ENCODE assay signal across 24 cellular contexts in genomic region chr20:2806351-2806701, GRCh38. TPM values are rescaled to one million over a fixed set of nuclear protein-coding genes. Genes with fewer than 3 reads are reported as not detected.
DNase-seq lines count a peak whose midpoint lies in the region; ATAC-seq, FAIRE-seq and TF ChIP-seq lines count a peak whose summit lies in the region.
"Had no signal": no experiment of that assay in that cellular context is flagged by ENCODE, and none has a peak within 500 bp of the region (broad histone marks: within the 10 kb centered on the region; RNA-seq: fewer than 3 reads in every experiment).

No MANE protein-coding gene starts in this region.

- H3K27ac ChIP-seq in liver (ENCODE audit: low read depth in 1 of 2, low read length in 2 of 2) (no peak overlapping the region), small intestine (ENCODE audit: low read depth in 1 of 2, low read length in 1 of 2) (no peak overlapping the region)
- H3K27ac ChIP-seq: 22Rv1, BLaER1, HL-60, RWPE1 had no signal

- H3K9me3 Mint-ChIP-seq in activated CD4-positive, alpha-beta memory T cell treated with anti-CD3 and anti-CD28 coated beads, Interleukin-2, amount 10 ng/mL, durations not matched to agents 7 days and 5 days = no peaks in the 10 kb centered on the region
- H3K9me3 Mint-ChIP-seq in activated CD4-positive, alpha-beta memory T cell treated with anti-CD3 and anti-CD28 coated beads for 36 hours = no peaks in the 10 kb centered on the region

- no peak for TF ChIP-seq CTCF in liver (IDR thresholded peaks at IDR 0.05; ENCODE audit: low read depth, low read length, missing input control)

- H3K27ac Mint-ChIP-seq in activated CD4-positive, alpha-beta memory T cell treated with anti-CD3 and anti-CD28 coated beads, Interleukin-2, amount 10 ng/mL, durations not matched to agents 7 days and 5 days = no peak overlapping the region
- H3K27ac Mint-ChIP-seq in activated CD4-positive, alpha-beta memory T cell treated with anti-CD3 and anti-CD28 coated beads for 36 hours = no peak overlapping the region
- no peak overlapping the region for H3K27ac Mint-ChIP-seq in T-helper 17 cell
- H3K27ac Mint-ChIP-seq: CD8-positive, alpha-beta memory T cell had no signal

- no peak overlapping the region for H3K9ac ChIP-seq in liver (ENCODE audit: low read depth in 1 of 2, low read length in 2 of 2)
- H3K9ac ChIP-seq: BLaER1 had no signal

- H3K27me3 ChIP-seq in liver (ENCODE audit: control insufficient read depth in 4 of 4, insufficient read depth in 4 of 4, low read length in 3 of 4) (peaks cover 4 to 16% (median 8%) of the 10 kb centered on the region in 4 donors), small intestine (ENCODE audit: control insufficient read depth in 2 of 2, insufficient read depth in 2 of 2, low read length in 2 of 2) (peaks cover 4 to 29% of the 10 kb centered on the region in 2 donors)

- peaks cover 59% of the 10 kb centered on the region for H3K27me3 Mint-ChIP-seq in activated CD4-positive, alpha-beta memory T cell treated with anti-CD3 and anti-CD28 coated beads, Interleukin-2, amount 10 ng/mL, durations not matched to agents 7 days and 5 days
- H3K27me3 Mint-ChIP-seq in activated CD4-positive, alpha-beta memory T cell treated with anti-CD3 and anti-CD28 coated beads for 36 hours = peaks cover 59% of the 10 kb centered on the region
- peaks cover 62% of the 10 kb centered on the region for H3K27me3 Mint-ChIP-seq in T-helper 17 cell

- 32% methylated on average over 4 of the region's 4 CpGs for WGBS in liver
- WGBS in small intestine, 3 donors = 5 to 37% (median 15%) methylated on average over 4 of the region's 4 CpGs

- peaks cover 0 to 7% (median 5%) of the 10 kb centered on the region in 4 donors for H3K4me1 ChIP-seq in liver (ENCODE audit: control insufficient read depth in 4 of 4, insufficient read depth in 4 of 4, low read length in 3 of 4)
- no peaks in the 10 kb centered on the region for H3K4me1 ChIP-seq in small intestine (ENCODE audit: control insufficient read depth in 2 of 2, insufficient read depth in 1 of 2, low read depth in 1 of 2, low read length in 1 of 2)

- DNase-seq in activated CD4-positive, alpha-beta memory T cell treated with anti-CD3 and anti-CD28 coated beads, Interleukin-2, amount 10 ng/mL, durations not matched to agents 7 days and 5 days = peak; percentile 13
- DNase-seq in activated CD4-positive, alpha-beta memory T cell treated with anti-CD3 and anti-CD28 coated beads for 36 hours = no peak
- DNase-seq in T-helper 17 cell (no peak), small intestine (peak; percentile 37), C1 segment of cervical spinal cord (lab: John Stamatoyannopoulos, UW) (no peak), DMS53 (lab: John Stamatoyannopoulos, UW) (no peak), cerebellum (ENCODE audit: low spot score) (no peak)
- DNase-seq: CD8-positive, alpha-beta memory T cell; DND-41; MV-4-11; NCI-H1417; NCI-H2029 treated with DMSO at 0.1 percent for 48 hours; NCI-H2171 treated with DMSO at 0.1 percent for 48 hours; NCI-H748 treated with DMSO at 0.1 percent for 48 hours had no signal

- H3K36me3 ChIP-seq in liver (ENCODE audit: control insufficient read depth in 4 of 4, insufficient read depth in 3 of 4, low read depth in 1 of 4, low read length in 3 of 4) (peaks cover 0 to 2% (median 0%) of the 10 kb centered on the region in 4 donors), small intestine (ENCODE audit: control insufficient read depth in 2 of 2, insufficient read depth in 2 of 2, low read length in 2 of 2) (no peaks in the 10 kb centered on the region)
- H3K36me3 ChIP-seq: BLaER1 had no signal

- intact Hi-C loops in activated CD4-positive, alpha-beta memory T cell treated with anti-CD3 and anti-CD28 coated beads for 36 hours (cut with micrococcal nuclease) = no loop called here

- CTCF ChIA-PET in activated CD4-positive, alpha-beta memory T cell treated with anti-CD3 and anti-CD28 coated beads, Interleukin-2, amount 10 ng/mL, durations not matched to agents 7 days and 5 days (lab: Charles Lee) = no interaction called here
- CTCF ChIA-PET in activated CD4-positive, alpha-beta memory T cell treated with anti-CD3 and anti-CD28 coated beads for 36 hours (lab: Charles Lee) = interaction anchor here (0.7 kb wide), 1 partner anchor 51 kb away, joined by 3 read pairs; no protein-coding TSS in a partner anchor

- no peak for FAIRE-seq in small intestine (lab: Jason Lieb, UNC)
- FAIRE-seq: G401.6, GM18507, H54, K562 had no signal

- TF ChIP-seq RAD21 in liver (IDR thresholded peaks at IDR 0.05) = no peak

- POLR2A ChIA-PET in activated CD4-positive, alpha-beta memory T cell treated with anti-CD3 and anti-CD28 coated beads, Interleukin-2, amount 10 ng/mL, durations not matched to agents 7 days and 5 days (lab: Charles Lee) = no interaction called here
- POLR2A ChIA-PET in activated CD4-positive, alpha-beta memory T cell treated with anti-CD3 and anti-CD28 coated beads for 36 hours (lab: Charles Lee) = no interaction called here

- peaks cover 2% of the 10 kb centered on the region for H3K4me1 Mint-ChIP-seq in activated CD4-positive, alpha-beta memory T cell treated with anti-CD3 and anti-CD28 coated beads, Interleukin-2, amount 10 ng/mL, durations not matched to agents 7 days and 5 days
- H3K4me1 Mint-ChIP-seq in activated CD4-positive, alpha-beta memory T cell treated with anti-CD3 and anti-CD28 coated beads for 36 hours (ENCODE audit: low read depth) = peaks cover 3% of the 10 kb centered on the region
- peaks cover 10% of the 10 kb centered on the region for H3K4me1 Mint-ChIP-seq in T-helper 17 cell

- no peaks in the 10 kb centered on the region for H3K9me3 ChIP-seq in T-helper 17 cell (ENCODE audit: control insufficient read depth, low read length, poor library complexity, severe bottlenecking)
- H3K9me3 ChIP-seq in liver (ENCODE audit: control insufficient read depth in 4 of 4, low read length in 3 of 4) = peaks cover 1 to 3% (median 2%) of the 10 kb centered on the region in 4 donors
- no peaks in the 10 kb centered on the region for H3K9me3 ChIP-seq in small intestine (ENCODE audit: control insufficient read depth, low read depth)
- H3K9me3 ChIP-seq: BLaER1 had no signal

- no peaks in the 10 kb centered on the region for H3K36me3 Mint-ChIP-seq in activated CD4-positive, alpha-beta memory T cell treated with anti-CD3 and anti-CD28 coated beads, Interleukin-2, amount 10 ng/mL, durations not matched to agents 7 days and 5 days (ENCODE audit: low read depth)
- peaks cover 3% of the 10 kb centered on the region for H3K36me3 Mint-ChIP-seq in activated CD4-positive, alpha-beta memory T cell treated with anti-CD3 and anti-CD28 coated beads for 36 hours
- H3K36me3 Mint-ChIP-seq in T-helper 17 cell (ENCODE audit: low read depth) = peaks cover 6% of the 10 kb centered on the region

- H3K4me3 Mint-ChIP-seq in activated CD4-positive, alpha-beta memory T cell treated with anti-CD3 and anti-CD28 coated beads, Interleukin-2, amount 10 ng/mL, durations not matched to agents 7 days and 5 days = no peak overlapping the region
- H3K4me3 Mint-ChIP-seq in activated CD4-positive, alpha-beta memory T cell treated with anti-CD3 and anti-CD28 coated beads for 36 hours = no peak overlapping the region
- peak overlapping the region; percentile 56 for H3K4me3 Mint-ChIP-seq in T-helper 17 cell
- H3K4me3 Mint-ChIP-seq: CD8-positive, alpha-beta memory T cell had no signal

- H3K4me3 ChIP-seq in liver (ENCODE audit: low read depth in 1 of 3, low read length in 3 of 3) (no peak overlapping the region), small intestine (ENCODE audit: low read depth in 1 of 2, low read length in 2 of 2) (no peak overlapping the region)
- H3K4me3 ChIP-seq: BLaER1, K562 had no signal

- ATAC-seq in T-helper 17 cell = no peak
- ATAC-seq: K562 had no signal

TF ChIP-seq in liver, 16 proteins besides CTCF, POLR2A, EP300 and RAD21:
- TF ChIP-seq EGR1 (IDR thresholded peaks at IDR 0.05; ENCODE audit: low read depth in 2 of 2) (no peak), HNF4A (conservative IDR thresholded peaks at IDR 0.05) (peak; percentile 46 to 49)

RNA-seq across cellular contexts. Expression of gene CPXM1, which starts 5.9 kb away (rescaled TPM):
- total RNA-seq in activated CD4-positive, alpha-beta memory T cell treated with anti-CD3 and anti-CD28 coated beads, Interleukin-2, amount 10 ng/mL, durations not matched to agents 7 days and 5 days = under 1 TPM; 0.20 to 0.33 TPM
- total RNA-seq in activated CD4-positive, alpha-beta memory T cell treated with anti-CD3 and anti-CD28 coated beads for 36 hours = 1 to 10 TPM; 2.3 to 2.9 TPM
- total RNA-seq in T-helper 17 cell (under 1 TPM; 0.12 to 0.23 TPM), liver (1 to 10 TPM in 1 of 2 donors, under 1 TPM in 1; 0.08 to 5.5 TPM), cerebellum (19.9 TPM)
- polyA plus RNA-seq in liver (under 1 TPM; 0.10 to 0.23 TPM), small intestine (1 to 10 TPM in 1 of 3 donors, under 1 TPM in 1, not detected in 1; 0.54 to 1.8 TPM)
- total RNA-seq: NCI-H460 had no signal
- polyA plus RNA-seq: CD8-positive, alpha-beta memory T cell had no signal

RNA-seq across cellular contexts. Expression of gene C20orf141, which starts 8.5 kb away (rescaled TPM):
- not detected for total RNA-seq in activated CD4-positive, alpha-beta memory T cell treated with anti-CD3 and anti-CD28 coated beads, Interleukin-2, amount 10 ng/mL, durations not matched to agents 7 days and 5 days
- not detected for total RNA-seq in activated CD4-positive, alpha-beta memory T cell treated with anti-CD3 and anti-CD28 coated beads for 36 hours
- total RNA-seq in T-helper 17 cell = not detected
- not detected for total RNA-seq in liver
- polyA plus RNA-seq in liver = not detected
- polyA plus RNA-seq in small intestine = not detected
- not detected for total RNA-seq in cerebellum
- total RNA-seq: CD8-positive, alpha-beta memory T cell; K562; NCI-H460 had no signal
- polyA plus RNA-seq: CD8-positive, alpha-beta memory T cell; K562 had no signal

RNA-seq across cellular contexts. Expression of gene TMEM239, which starts 9.8 kb away (rescaled TPM):
- total RNA-seq in activated CD4-positive, alpha-beta memory T cell treated with anti-CD3 and anti-CD28 coated beads, Interleukin-2, amount 10 ng/mL, durations not matched to agents 7 days and 5 days = not detected
- total RNA-seq in activated CD4-positive, alpha-beta memory T cell treated with anti-CD3 and anti-CD28 coated beads for 36 hours = not detected
- total RNA-seq in T-helper 17 cell = not detected
- not detected for total RNA-seq in liver
- not detected for polyA plus RNA-seq in liver
- polyA plus RNA-seq in small intestine = not detected
- not detected for total RNA-seq in cerebellum
- total RNA-seq: CD8-positive, alpha-beta memory T cell; K562; NCI-H460 had no signal
- polyA plus RNA-seq: CD8-positive, alpha-beta memory T cell; K562 had no signal

RNA-seq across cellular contexts. Expression of gene PCED1A, which starts 34.1 kb away (rescaled TPM):
- 10 to 100 TPM; 25.0 to 25.7 TPM for total RNA-seq in activated CD4-positive, alpha-beta memory T cell treated with anti-CD3 and anti-CD28 coated beads, Interleukin-2, amount 10 ng/mL, durations not matched to agents 7 days and 5 days
- total RNA-seq in activated CD4-positive, alpha-beta memory T cell treated with anti-CD3 and anti-CD28 coated beads for 36 hours = 10 to 100 TPM; 37.0 to 40.0 TPM
- total RNA-seq in T-helper 17 cell (10 to 100 TPM; 45.8 to 47.0 TPM), liver (10 to 100 TPM; 12.5 to 13.4 TPM), cerebellum (20.0 TPM)
- polyA plus RNA-seq in liver (10 to 100 TPM in 1 of 2 donors, 1 to 10 TPM in 1; 6.8 to 13.4 TPM), small intestine (10 to 100 TPM; 19.9 to 63.3 (median 34.3) TPM)

RNA-seq across cellular contexts. Expression of gene VPS16, which starts 34.2 kb away (rescaled TPM):
- total RNA-seq in activated CD4-positive, alpha-beta memory T cell treated with anti-CD3 and anti-CD28 coated beads, Interleukin-2, amount 10 ng/mL, durations not matched to agents 7 days and 5 days = 10 to 100 TPM; 49.7 to 53.0 TPM
- total RNA-seq in activated CD4-positive, alpha-beta memory T cell treated with anti-CD3 and anti-CD28 coated beads for 36 hours = 10 to 100 TPM; 51.2 to 53.0 TPM
- total RNA-seq in T-helper 17 cell (10 to 100 TPM; 41.9 to 42.9 TPM), liver (10 to 100 TPM; 16.7 to 24.3 TPM), cerebellum (32.6 TPM)
- polyA plus RNA-seq in liver (10 to 100 TPM; 14.5 to 15.6 TPM), small intestine (10 to 100 TPM; 29.3 to 94.6 (median 73.4) TPM)

Comparison
In these comparisons a context has a peak if more than half of its experiments do, and no peak if none do; other contexts are left out.
1. DNase-seq: peak in activated CD4-positive, alpha-beta memory T cell treated with anti-CD3 and anti-CD28 coated beads, Interleukin-2, amount 10 ng/mL, durations not matched to agents 7 days and 5 days (single experiment) and small intestine (single experiment); none in activated CD4-positive, alpha-beta memory T cell treated with anti-CD3 and anti-CD28 coated beads for 36 hours (single experiment), T-helper 17 cell (0 of 3), C1 segment of cervical spinal cord (0 of 14), DMS53 (single experiment) and cerebellum (single experiment).